Comparison of ENCODE assay signal across 1 cellular context in genomic region chr10:22320591-22321155, GRCh38.
TF ChIP-seq lines count a peak whose summit lies in the region.

TSS of gene BMI1 (plus strand) at chr10:22321099. CDS start at chr10:22326450, 5,351 bp downstream.

TF ChIP-seq in IMR-90, 13 proteins besides CTCF, POLR2A, EP300 and RAD21 (continued from another document):
- no peak for TF ChIP-seq ELK1 (IDR thresholded peaks at IDR 0.05; ENCODE audit: borderline replicate concordance, low read depth, low read length)
- no peak for TF ChIP-seq CHD1 (IDR thresholded peaks at IDR 0.05; ENCODE audit: low read depth, low read length)
- no peak for TF ChIP-seq RCOR1 (IDR thresholded peaks at IDR 0.05; ENCODE audit: insufficient replicate concordance, low read length)
- no peak for TF ChIP-seq NFE2L2 (IDR thresholded peaks at IDR 0.05; ENCODE audit: low read depth, low read length)
- TF ChIP-seq MAZ (IDR thresholded peaks at IDR 0.05; ENCODE audit: borderline replicate concordance, low read depth, low read length) = peak; percentile 45; the same call in 1 of the 2 replicates
- TF ChIP-seq FOS (IDR thresholded peaks at IDR 0.05; ENCODE audit: low read depth, low read length) = no peak
- peak; percentile 21; the same call in 1 of the 2 replicates for TF ChIP-seq BHLHE40 (IDR thresholded peaks at IDR 0.05; ENCODE audit: low read depth, low read length)
- TF ChIP-seq RFX5 (IDR thresholded peaks at IDR 0.05; ENCODE audit: low read depth, low read length) = no peak
- TF ChIP-seq MXI1 (IDR thresholded peaks at IDR 0.05; ENCODE audit: borderline replicate concordance, low read depth, low read length) = 0 out of 2 replicates have a peak, but pooled peaks have one; percentile 20
- peak; percentile 73 for TF ChIP-seq USF2 (IDR thresholded peaks at IDR 0.05; ENCODE audit: low read depth, low read length)
